Comparison of ENCODE assay signal across 10 cellular contexts in the genomic region with DNA sequence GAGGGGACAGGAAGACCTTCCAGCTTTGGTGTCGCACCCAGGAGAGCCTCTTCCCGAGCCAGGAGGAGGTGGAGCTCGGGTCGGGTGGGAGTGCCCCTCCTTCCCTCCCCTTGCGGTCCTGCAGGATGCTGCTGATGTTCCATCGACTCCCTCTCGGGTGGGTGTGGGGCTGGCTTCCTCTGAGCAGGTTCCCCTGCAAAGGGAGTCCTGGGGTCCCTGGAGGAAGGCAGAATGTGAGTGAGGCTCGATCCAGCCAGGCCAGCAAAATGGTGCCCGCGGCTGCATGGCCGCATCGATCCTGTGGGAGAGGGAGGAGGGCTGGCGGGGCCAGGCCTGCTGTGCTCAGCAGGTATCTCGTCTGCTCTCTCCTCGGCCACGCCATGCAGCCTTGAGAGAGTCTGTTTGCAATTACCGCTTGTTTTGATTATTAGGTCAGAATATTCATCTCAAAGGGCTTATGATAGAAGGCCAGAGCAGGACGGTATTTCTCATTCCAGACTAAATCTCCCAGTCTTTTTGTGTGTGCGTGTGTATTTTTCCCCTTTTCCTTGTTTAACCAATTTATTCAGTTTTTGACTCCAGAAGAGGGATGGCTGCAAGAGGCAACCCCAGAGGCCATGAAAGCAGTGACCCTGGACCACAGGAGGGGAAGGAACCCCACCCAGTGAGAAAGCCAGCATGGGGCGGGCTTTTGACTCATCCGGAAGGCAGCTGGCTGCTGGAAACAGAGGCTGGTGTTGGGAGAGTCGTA.
A peak's percentile ranks its signal among the peaks of the same experiment; 100 is the strongest.
DNase-seq lines count a peak whose midpoint lies in the region; ATAC-seq and TF ChIP-seq lines count a peak whose summit lies in the region.
"Had no signal": no experiment of that assay in that cellular context is flagged by ENCODE, and none has a peak within 500 bp of the region (broad histone marks: within the 10 kb centered on the region; RNA-seq: fewer than 3 reads in every experiment).

No MANE protein-coding gene starts in this region.

- H3K4me1 Mint-ChIP-seq in MCF 10A (ENCODE audit: insufficient read depth, unreplicated experiment) = peaks cover 35% of the 10 kb centered on the region
- no peaks in the 10 kb centered on the region for H3K4me1 Mint-ChIP-seq in activated T-helper 1 cell treated with anti-CD3 and anti-CD28 coated beads, Interleukin-12 subunit alpha, Interleukin-12 subunit beta, Interleukin-2, Interleukin-4 antibody, amounts not matched to agents 30 ng/mL and 10 ng/mL and 1 ng/mL, durations not matched to agents 14 hours and 24 hours and 36 hours (ENCODE audit: low read depth)
- H3K4me1 Mint-ChIP-seq: activated CD8-positive, alpha-beta memory T cell treated with anti-CD3 and anti-CD28 coated beads, Interleukin-2, amount 10 ng/mL, durations not matched to agents 7 days and 5 days; B cell had no signal

- no peaks in the 10 kb centered on the region for H3K9me3 Mint-ChIP-seq in MCF 10A (ENCODE audit: unreplicated experiment)
- no peaks in the 10 kb centered on the region for H3K9me3 Mint-ChIP-seq in activated T-helper 1 cell treated with anti-CD3 and anti-CD28 coated beads, Interleukin-12 subunit alpha, Interleukin-12 subunit beta, Interleukin-2, Interleukin-4 antibody, amounts not matched to agents 30 ng/mL and 10 ng/mL and 1 ng/mL, durations not matched to agents 14 hours and 24 hours and 36 hours

- BruUV-seq in MCF 10A (replicated peaks; lab: Mats Ljungman, UMichigan) = no TSS peak

- DNase-seq in NCI-H748 (lab: John Stamatoyannopoulos, UW; ENCODE audit: unreplicated experiment) = peak; percentile 44
- no peak for DNase-seq in NCI-H748 treated with DMSO at 0.1 percent for 48 hours (lab: John Stamatoyannopoulos, UW)
- peak; percentile 63 for DNase-seq in MCF 10A (ENCODE audit: unreplicated experiment)
- peak; percentile 76 to 94 for DNase-seq in lower leg skin (ENCODE audit: low spot score in 2 of 2)
- DNase-seq in activated T-helper 1 cell treated with anti-CD3 and anti-CD28 coated beads, Interleukin-12 subunit alpha, Interleukin-12 subunit beta, Interleukin-2, Interleukin-4 antibody, amounts not matched to agents 30 ng/mL and 10 ng/mL and 1 ng/mL, durations not matched to agents 14 hours and 24 hours and 36 hours (ENCODE audit: low spot score) = no peak
- no peak for DNase-seq in NCI-H1436 (lab: John Stamatoyannopoulos, UW)
- DNase-seq in stimulated activated CD4-positive, alpha-beta T cell treated with anti-CD3 and anti-CD28 coated beads, Interleukin-4, amount 100 ng/mL, for 24 hours = no peak
- DNase-seq: activated CD8-positive, alpha-beta memory T cell treated with anti-CD3 and anti-CD28 coated beads, Interleukin-2, amount 10 ng/mL, durations not matched to agents 7 days and 5 days had no signal

- TF ChIP-seq CTCF in MCF 10A (IDR thresholded peaks at IDR 0.05; ENCODE audit: unreplicated experiment) = no peak
- TF ChIP-seq CTCF in lower leg skin (IDR thresholded peaks at IDR 0.05) = no peak

- 60 to 64% methylated on average over 19 to 22 of the region's 22 CpGs for WGBS in lower leg skin, 2 donors

- no peak overlapping the region for H3K4me3 Mint-ChIP-seq in MCF 10A (ENCODE audit: unreplicated experiment)
- H3K4me3 Mint-ChIP-seq in activated T-helper 1 cell treated with anti-CD3 and anti-CD28 coated beads, Interleukin-12 subunit alpha, Interleukin-12 subunit beta, Interleukin-2, Interleukin-4 antibody, amounts not matched to agents 30 ng/mL and 10 ng/mL and 1 ng/mL, durations not matched to agents 14 hours and 24 hours and 36 hours = no peak overlapping the region
- H3K4me3 Mint-ChIP-seq: activated CD8-positive, alpha-beta memory T cell treated with anti-CD3 and anti-CD28 coated beads, Interleukin-2, amount 10 ng/mL, durations not matched to agents 7 days and 5 days; B cell had no signal

- no peak for TF ChIP-seq POLR2A in lower leg skin (IDR thresholded peaks at IDR 0.05)

- CTCF ChIA-PET in MCF 10A (lab: Yijun Ruan, JAX) = no interaction called here

- H3K27ac Mint-ChIP-seq in MCF 10A (ENCODE audit: low read depth, unreplicated experiment) = no peak overlapping the region
- H3K27ac Mint-ChIP-seq in activated T-helper 1 cell treated with anti-CD3 and anti-CD28 coated beads, Interleukin-12 subunit alpha, Interleukin-12 subunit beta, Interleukin-2, Interleukin-4 antibody, amounts not matched to agents 30 ng/mL and 10 ng/mL and 1 ng/mL, durations not matched to agents 14 hours and 24 hours and 36 hours = no peak overlapping the region
- H3K27ac Mint-ChIP-seq: activated CD8-positive, alpha-beta memory T cell treated with anti-CD3 and anti-CD28 coated beads, Interleukin-2, amount 10 ng/mL, durations not matched to agents 7 days and 5 days; B cell had no signal

- ATAC-seq in GM21367 (IDR thresholded peaks at IDR 0.05; ENCODE audit: unreplicated experiment) = no peak
- ATAC-seq: activated CD8-positive, alpha-beta memory T cell treated with anti-CD3 and anti-CD28 coated beads, Interleukin-2, amount 10 ng/mL, durations not matched to agents 7 days and 5 days had no signal

- intact Hi-C loops in MCF 10A (cut with micrococcal nuclease) (no loop called here), lower leg skin (cut with DNase I; ENCODE audit: low total_unique reads) (no loop called here)
- intact Hi-C loops in activated T-helper 1 cell treated with anti-CD3 and anti-CD28 coated beads, Interleukin-12 subunit alpha, Interleukin-12 subunit beta, Interleukin-2, Interleukin-4 antibody, amounts not matched to agents 30 ng/mL and 10 ng/mL and 1 ng/mL, durations not matched to agents 14 hours and 24 hours and 36 hours (cut with micrococcal nuclease) = loop anchor here (5.0 kb wide), 1 partner anchor 874 kb away; no protein-coding TSS in a partner anchor

- H3K4me3 ChIP-seq in lower leg skin (ENCODE audit: low read depth, poor library complexity, severe bottlenecking) = no peak overlapping the region

- H3K27me3 Mint-ChIP-seq in MCF 10A (ENCODE audit: insufficient read depth, unreplicated experiment) = no peaks in the 10 kb centered on the region
- H3K27me3 Mint-ChIP-seq in activated T-helper 1 cell treated with anti-CD3 and anti-CD28 coated beads, Interleukin-12 subunit alpha, Interleukin-12 subunit beta, Interleukin-2, Interleukin-4 antibody, amounts not matched to agents 30 ng/mL and 10 ng/mL and 1 ng/mL, durations not matched to agents 14 hours and 24 hours and 36 hours (ENCODE audit: insufficient read depth) = peaks cover 9% of the 10 kb centered on the region
- H3K27me3 Mint-ChIP-seq: activated CD8-positive, alpha-beta memory T cell treated with anti-CD3 and anti-CD28 coated beads, Interleukin-2, amount 10 ng/mL, durations not matched to agents 7 days and 5 days had no signal

- POLR2A ChIA-PET in MCF 10A (lab: Yijun Ruan, JAX) = interaction anchor here (0.6 to 1.0 kb wide), 2 partner anchors 21 to 369 kb away, joined by 3 read pairs; no protein-coding TSS in a partner anchor

- H3K36me3 Mint-ChIP-seq in MCF 10A (ENCODE audit: insufficient read depth, unreplicated experiment) = no peaks in the 10 kb centered on the region
- no peaks in the 10 kb centered on the region for H3K36me3 Mint-ChIP-seq in activated T-helper 1 cell treated with anti-CD3 and anti-CD28 coated beads, Interleukin-12 subunit alpha, Interleukin-12 subunit beta, Interleukin-2, Interleukin-4 antibody, amounts not matched to agents 30 ng/mL and 10 ng/mL and 1 ng/mL, durations not matched to agents 14 hours and 24 hours and 36 hours (ENCODE audit: low read depth)
- H3K36me3 Mint-ChIP-seq: activated CD8-positive, alpha-beta memory T cell treated with anti-CD3 and anti-CD28 coated beads, Interleukin-2, amount 10 ng/mL, durations not matched to agents 7 days and 5 days had no signal

Comparison
In these comparisons a context has a peak if more than half of its experiments do, and no peak if none do; other contexts are left out.
1. DNase-seq: peak in NCI-H748 (single experiment), MCF 10A (single experiment) and lower leg skin (2 of 2); none in NCI-H748 treated with DMSO at 0.1 percent for 48 hours (single experiment), activated T-helper 1 cell treated with anti-CD3 and anti-CD28 coated beads, Interleukin-12 subunit alpha, Interleukin-12 subunit beta, Interleukin-2, Interleukin-4 antibody, amounts not matched to agents 30 ng/mL and 10 ng/mL and 1 ng/mL, durations not matched to agents 14 hours and 24 hours and 36 hours (single experiment), NCI-H1436 (single experiment) and stimulated activated CD4-positive, alpha-beta T cell treated with anti-CD3 and anti-CD28 coated beads, Interleukin-4, amount 100 ng/mL, for 24 hours (single experiment).